ENCODE assay signal across 1 cellular context in the genomic region with DNA sequence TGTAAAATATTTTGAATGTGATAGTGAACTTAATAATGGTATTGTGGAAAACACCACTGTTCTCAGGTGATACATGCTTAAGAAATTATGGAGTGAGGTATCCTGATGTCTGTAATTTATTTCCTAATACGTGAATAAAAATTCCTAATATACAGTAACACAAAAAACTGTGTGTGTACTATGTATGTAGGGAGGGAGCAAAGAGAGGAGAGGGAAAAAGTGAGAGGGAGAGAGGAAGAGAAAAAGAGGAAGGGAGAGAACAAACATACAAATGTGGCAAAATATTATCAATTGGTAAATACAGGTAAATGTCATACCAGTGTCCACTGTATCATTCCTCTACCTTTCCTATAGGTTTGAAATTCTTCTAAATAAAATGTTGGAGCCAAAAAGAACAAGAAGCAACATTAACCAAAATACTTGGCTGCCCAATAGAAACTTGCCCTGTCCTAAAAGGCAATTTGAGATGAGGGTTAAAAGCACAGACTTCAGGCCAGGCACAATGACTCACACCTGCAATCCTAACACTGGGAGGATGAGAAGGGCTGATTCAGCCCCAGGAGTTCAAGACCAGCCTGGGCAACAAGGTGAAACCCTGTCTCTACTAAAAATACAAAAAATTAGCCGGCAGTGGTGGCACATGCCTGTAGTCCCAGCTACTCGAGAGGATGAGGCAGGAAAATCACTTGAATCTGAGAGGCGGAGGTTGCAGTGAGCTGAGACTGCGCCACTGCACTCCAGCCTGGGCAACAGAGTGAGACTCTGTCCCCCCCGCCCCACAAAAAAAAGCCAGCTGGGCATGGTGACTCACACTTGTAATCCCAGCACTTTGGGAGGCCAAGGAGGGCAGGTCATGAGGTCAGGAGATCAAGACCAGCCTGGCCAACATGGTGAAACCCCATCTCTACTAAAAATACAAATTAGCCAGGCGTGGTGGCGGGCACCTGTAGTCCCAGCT.
TF ChIP-seq lines count a peak whose summit lies in the region.

No MANE protein-coding gene starts in this region.

TF ChIP-seq in SK-N-SH, 30 proteins besides CTCF, POLR2A, EP300 and RAD21:
- TF ChIP-seq RFX5 (IDR thresholded peaks at IDR 0.05; ENCODE audit: low read length), result no peak
- TF ChIP-seq FOSL2 (IDR thresholded peaks at IDR 0.05; ENCODE audit: borderline replicate concordance, low read depth), result peak; percentile 47; the same call in 1 of the 2 replicates
